22 cellular contexts compared by ENCODE assay signal in genomic region chr2:191228861-191229260, GRCh38. TPM values are rescaled to one million over a fixed set of nuclear protein-coding genes. Genes with fewer than 3 reads are reported as not detected.
DNase-seq lines count a peak whose midpoint lies in the region; ATAC-seq, FAIRE-seq and TF ChIP-seq lines count a peak whose summit lies in the region.
"Had no signal": no experiment of that assay in that cellular context is flagged by ENCODE, and none has a peak within 500 bp of the region (broad histone marks: within the 10 kb centered on the region; RNA-seq: fewer than 3 reads in every experiment).

No MANE protein-coding gene starts in this region.

- BruUV-seq in mammary epithelial cell (replicated peaks; lab: Mats Ljungman, UMichigan), result no TSS peak

- peak overlapping the region; percentile 63 for H2AFZ ChIP-seq in mammary epithelial cell (ENCODE audit: low read depth, low read length)
- H2AFZ ChIP-seq: PC-9 had no signal

- DNase-seq in MG63 (peak; percentile 44), mammary epithelial cell (no peak), lower lobe of right lung (peak; percentile 55), small intestine (peak; percentile 19), HK-2 (ENCODE audit: unreplicated experiment) (no peak), midbrain (lab: John Stamatoyannopoulos, UW) (no peak), dedifferentiated amniotic fluid mesenchymal stem cell (ENCODE audit: extremely low spot score) (no peak), HuH-7 (ENCODE audit: low spot score) (no peak)
- DNase-seq: activated B cell treated with CpG ODN at 0.5 μM for 24 hours; activated CD4-positive, alpha-beta memory T cell treated with anti-CD3 and anti-CD28 coated beads, Interleukin-2, amount 10 ng/mL, durations not matched to agents 7 days and 5 days; activated naive CD4-positive, alpha-beta T cell treated with Interleukin-2 at 50 U/mL for 16 hours; activated T-cell treated with anti-CD3 and anti-CD28 coated beads, Interleukin-2, amount 50 U/mL, for 1 hour; anterior cingulate cortex; effector CD8-positive, alpha-beta T cell; GOT3; Karpas-422; NCI-H1105; NCI-H748 treated with DMSO at 0.1 percent for 48 hours; PC-9; retina; stimulated activated naive CD4-positive, alpha-beta T cell; tibial artery had no signal

- WGBS in mammary epithelial cell (ENCODE audit: low coverage, missing lambda C conversion rate), result 15% methylated on average over 6 of the region's 6 CpGs
- 36 to 78% (median 53%) methylated on average over 6 of the region's 6 CpGs for WGBS in small intestine, 3 donors

- H3K4me3 ChIP-seq in MG63 (no peak overlapping the region), mammary epithelial cell (replicated peaks in 1 of 3; ENCODE audit: insufficient read depth in 1 of 3, low read depth in 2 of 3, low read length in 3 of 3) (no peak overlapping the region), lower lobe of right lung (no peak overlapping the region), small intestine (ENCODE audit: low read depth in 1 of 2, low read length in 2 of 2) (no peak overlapping the region)
- H3K4me3 ChIP-seq: PC-9, tibial artery had no signal

- H3K4me2 ChIP-seq in mammary epithelial cell (ENCODE audit: insufficient read depth, low read depth, low read length), result no peak overlapping the region
- H3K4me2 ChIP-seq: PC-9 had no signal

- TF ChIP-seq CTCF in mammary epithelial cell (conservative IDR thresholded peaks at IDR 0.05 in 1 of 2, IDR thresholded peaks at IDR 0.05 in 1 of 2; ENCODE audit: extremely low read depth in 1 of 2, insufficient read depth in 1 of 2, low read depth in 1 of 2, low read length in 2 of 2), result no peak
- no peak for TF ChIP-seq CTCF in lower lobe of right lung (IDR thresholded peaks at IDR 0.05)

- no peaks in the 10 kb centered on the region for H3K27me3 ChIP-seq in MG63
- H3K27me3 ChIP-seq in mammary epithelial cell (ENCODE audit: insufficient read depth, low read length), result no peaks in the 10 kb centered on the region
- no peaks in the 10 kb centered on the region for H3K27me3 ChIP-seq in lower lobe of right lung (ENCODE audit: low read depth)
- H3K27me3 ChIP-seq in small intestine (ENCODE audit: control insufficient read depth in 2 of 2, insufficient read depth in 2 of 2, low read length in 2 of 2), result no peaks in the 10 kb centered on the region
- H3K27me3 ChIP-seq: tibial artery had no signal

- in situ Hi-C loops in mammary epithelial cell (cut with MboI; ENCODE audit: low sequenced_read_pairs in 2 of 2), result no loop called here

- H3K4me1 ChIP-seq in mammary epithelial cell (ENCODE audit: insufficient read depth, low read length) (peaks cover 25% of the 10 kb centered on the region), lower lobe of right lung (peaks cover 16% of the 10 kb centered on the region), small intestine (ENCODE audit: control insufficient read depth in 2 of 2, insufficient read depth in 1 of 2, low read depth in 1 of 2, low read length in 1 of 2) (no peaks in the 10 kb centered on the region)

- no peaks in the 10 kb centered on the region for H3K36me3 ChIP-seq in MG63
- no peaks in the 10 kb centered on the region for H3K36me3 ChIP-seq in mammary epithelial cell (ENCODE audit: insufficient read depth, low read length)
- H3K36me3 ChIP-seq in lower lobe of right lung, result no peaks in the 10 kb centered on the region
- H3K36me3 ChIP-seq in small intestine (ENCODE audit: control insufficient read depth in 2 of 2, insufficient read depth in 2 of 2, low read length in 2 of 2), result no peaks in the 10 kb centered on the region
- H3K36me3 ChIP-seq: tibial artery had no signal

- H3K27ac ChIP-seq in mammary epithelial cell (ENCODE audit: insufficient read depth, low read depth, low read length) (no peak overlapping the region), lower lobe of right lung (no peak overlapping the region), small intestine (ENCODE audit: low read depth in 1 of 2, low read length in 1 of 2) (no peak overlapping the region)
- H3K27ac ChIP-seq: PC-9, tibial artery had no signal

- H3K9ac ChIP-seq in mammary epithelial cell (ENCODE audit: insufficient read depth, low read length), result no peak overlapping the region

- H3K9me3 ChIP-seq in MG63, result peaks cover 4% of the 10 kb centered on the region; the same call in 1 of the 2 replicates
- no peaks in the 10 kb centered on the region for H3K9me3 ChIP-seq in mammary epithelial cell (replicated peaks; ENCODE audit: insufficient read depth, low read length)
- no peaks in the 10 kb centered on the region for H3K9me3 ChIP-seq in lower lobe of right lung
- no peaks in the 10 kb centered on the region for H3K9me3 ChIP-seq in small intestine (ENCODE audit: control insufficient read depth, low read depth)
- H3K9me3 ChIP-seq: tibial artery had no signal

- ATAC-seq in lower lobe of right lung, result peak; percentile 29 to 59

- intact Hi-C loops in mammary epithelial cell (cut with micrococcal nuclease) (no loop called here), lower lobe of right lung (cut with DNase I) (no loop called here)

- no peak for FAIRE-seq in small intestine (lab: Jason Lieb, UNC)

- no peaks in the 10 kb centered on the region for H4K20me1 ChIP-seq in mammary epithelial cell (ENCODE audit: insufficient read depth, low read length)

- no peaks in the 10 kb centered on the region for H3K79me2 ChIP-seq in mammary epithelial cell (ENCODE audit: insufficient read depth, low read length)

- CTCF ChIA-PET in mammary epithelial cell (lab: Charles Lee; ENCODE audit: low non-redundant PET), result no interaction called here

- dilution Hi-C loops in mammary epithelial cell (cut with HindIII; ENCODE audit: low sequenced_read_pairs), result no loop called here

RNA-seq across cellular contexts. Expression of gene MYO1B, which starts 16.3 kb away (rescaled TPM):
- total RNA-seq in MG63 (2014; rRNA removed; shearing (Covaris generic); ENCODE audit: low replicate concordance), result 95.6 and 123 TPM in 2 replicates
- total RNA-seq in mammary epithelial cell, result 100 to 1,000 TPM; 165 to 435 TPM
- polyA plus RNA-seq in mammary epithelial cell, result 128 TPM
- 202 TPM for polyA minus RNA-seq in mammary epithelial cell
- 123 TPM for total RNA-seq in lower lobe of right lung
- polyA plus RNA-seq in small intestine, result 10 to 100 TPM in 1 of 3 donors, 1 to 10 TPM in 2; 8.1 to 17.1 (median 8.6) TPM

Comparison
In these comparisons a context has a peak if more than half of its experiments do, and no peak if none do; other contexts are left out.
1. DNase-seq: peak in MG63 (single experiment), lower lobe of right lung (single experiment) and small intestine (single experiment); none in mammary epithelial cell (single experiment), HK-2 (single experiment), midbrain (single experiment), dedifferentiated amniotic fluid mesenchymal stem cell (single experiment) and HuH-7 (single experiment).